ENCODE assay signal across 28 cellular contexts in the genomic region with DNA sequence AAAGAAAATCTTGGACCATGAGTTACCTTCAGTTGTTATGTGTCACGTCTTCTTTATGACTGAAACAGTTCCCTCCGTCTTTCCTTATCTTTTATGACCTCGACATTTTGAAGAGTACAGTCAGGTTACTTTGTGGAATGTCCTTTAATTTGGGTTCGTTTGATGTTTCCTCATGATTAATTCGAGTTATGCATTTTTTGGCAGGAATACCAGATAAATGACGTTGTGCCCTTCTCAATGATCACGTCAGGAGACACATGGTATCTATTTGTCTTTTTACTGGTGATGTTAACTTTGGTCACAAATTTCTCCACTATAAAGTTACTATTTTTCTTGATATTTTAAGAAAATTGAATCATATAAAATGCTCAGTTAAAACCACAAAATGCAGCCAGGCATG. TPM values are rescaled to one million over a fixed set of nuclear protein-coding genes. Genes with fewer than 3 reads are reported as not detected.
"Had no signal": no experiment of that assay in that cellular context is flagged by ENCODE, and none has a peak within 500 bp of the region (broad histone marks: within the 10 kb centered on the region; RNA-seq: fewer than 3 reads in every experiment).

No MANE protein-coding gene starts in this region.

- H3K4me1 ChIP-seq: ascending aorta had no signal

- H3K9me3 ChIP-seq: ascending aorta had no signal

- ATAC-seq: activated CD8-positive, alpha-beta T cell treated with anti-CD3 and anti-CD28 coated beads for 36 hours; T-cell had no signal

- DNase-seq: activated B cell treated with CpG ODN at 0.5 μM for 24 hours; activated CD4-positive, alpha-beta T cell treated with anti-CD3 and anti-CD28 coated beads, Interleukin-2, amount 10 ng/mL, durations not matched to agents 7 days and 5 days; activated CD8-positive, alpha-beta memory T cell treated with anti-CD3 and anti-CD28 coated beads, Interleukin-2, amount 50 U/mL, for 4 hours; activated CD8-positive, alpha-beta T cell treated with anti-CD3 and anti-CD28 coated beads for 36 hours; amniotic stem cell; cerebellar nuclear complex; NCI-H1092; NCI-H1417 treated with DMSO at 0.1 percent for 48 hours; NCI-H1694; NCI-H2029; NCI-H2107; NCI-H2171 treated with DMSO at 0.1 percent for 48 hours; NCI-H345; NCI-H510A; NCI-H526 treated with DMSO at 0.1 percent for 48 hours; NCI-H82; SIG-M5; T-cell; T-helper 2 cell; T1000 had no signal

- H3K9ac ChIP-seq: KMS-11 had no signal

- H3K4me3 ChIP-seq: ascending aorta, cardiac muscle cell, SK-N-MC had no signal

- H3K36me3 ChIP-seq: ascending aorta, cardiac muscle cell had no signal

- FAIRE-seq: TTC549 had no signal

- H3K4me2 ChIP-seq: KMS-11 had no signal

- H3K27ac ChIP-seq: ascending aorta, cardiac muscle cell, KMS-11, SK-N-MC had no signal

- H3K27me3 ChIP-seq: ascending aorta had no signal

RNA-seq across cellular contexts. Expression of gene KLF17, which starts 17.3 kb away (rescaled TPM):
- total RNA-seq: activated B cell treated with CpG ODN at 0.5 μM for 24 hours; activated CD4-positive, alpha-beta T cell treated with anti-CD3 and anti-CD28 coated beads, Interleukin-2, amount 10 ng/mL, durations not matched to agents 7 days and 5 days; activated CD8-positive, alpha-beta T cell treated with anti-CD3 and anti-CD28 coated beads for 36 hours; ascending aorta; cardiac muscle cell; MCF 10A; OCI-LY7; T-cell had no signal
- polyA plus RNA-seq: cardiac muscle cell had no signal

RNA-seq across cellular contexts. Expression of gene KLF18, which starts 40.1 kb away (rescaled TPM):
- total RNA-seq: activated B cell treated with CpG ODN at 0.5 μM for 24 hours; activated CD4-positive, alpha-beta T cell treated with anti-CD3 and anti-CD28 coated beads, Interleukin-2, amount 10 ng/mL, durations not matched to agents 7 days and 5 days; activated CD8-positive, alpha-beta T cell treated with anti-CD3 and anti-CD28 coated beads for 36 hours; ascending aorta; cardiac muscle cell; MCF 10A; OCI-LY7; RPMI7951; T-cell had no signal
- polyA plus RNA-seq: cardiac muscle cell had no signal
